13 cellular contexts compared by ENCODE assay signal in genomic region chr18:3384664-3385189, GRCh38.
DNase-seq lines count a peak whose midpoint lies in the region; ATAC-seq, FAIRE-seq and TF ChIP-seq lines count a peak whose summit lies in the region.
"Had no signal": no experiment of that assay in that cellular context is flagged by ENCODE, and none has a peak within 500 bp of the region (broad histone marks: within the 10 kb centered on the region; RNA-seq: fewer than 3 reads in every experiment).

No MANE protein-coding gene starts in this region.

- H3K27ac Mint-ChIP-seq in natural killer cell treated with Interleukin-12 subunit alpha and Interleukin-12 subunit beta and Interleukin-15 and Interleukin-18, amount 100 ng/mL, for 72 hours: no peak overlapping the region
- no peak overlapping the region for H3K27ac Mint-ChIP-seq in endothelial cell (ENCODE audit: unreplicated experiment)
- H3K27ac Mint-ChIP-seq: activated T-cell treated with anti-CD3 and anti-CD28 coated beads, Interleukin-2, amount 50 U/mL, for 72 hours; CD4-positive, CD25-positive, alpha-beta regulatory T cell had no signal

- BruUV-seq in HepG2 (replicated peaks; lab: Mats Ljungman, UMichigan): no TSS peak

- no peaks in the 10 kb centered on the region for H3K79me2 ChIP-seq in HepG2 (ENCODE audit: insufficient read depth, low read length)

- H3K9me3 ChIP-seq in HepG2 (ENCODE audit: low read length): 0 out of 2 replicates have a peak, but pooled peaks cover 4% of the 10 kb centered on the region

- H3K27me3 ChIP-seq in HepG2 (ENCODE audit: control insufficient read depth in 1 of 2, insufficient read depth in 2 of 2, low read length in 2 of 2): no peaks in the 10 kb centered on the region; a peak in 1 of 5 replicates

- H3K4me2 ChIP-seq in HepG2 (ENCODE audit: low read depth, low read length): peak overlapping the region; percentile 65

- TF ChIP-seq CTCF in HepG2 (CRISPR knock-in tag; IDR thresholded peaks at IDR 0.05) (no peak), endothelial cell (IDR thresholded peaks at IDR 0.05; ENCODE audit: unreplicated experiment) (no peak)

- intact Hi-C loops in HepG2 (cut with micrococcal nuclease; ENCODE audit: unreplicated experiment): no loop called here

- DNase-seq in HepG2 (ENCODE audit: low spot score) (peak; percentile 39), DMS79 treated with DMSO at 0.1 percent for 48 hours (lab: John Stamatoyannopoulos, UW) (no peak), ecto neural progenitor cell (ENCODE audit: low spot score) (no peak), endothelial cell (ENCODE audit: low spot score) (no peak)
- DNase-seq in natural killer cell treated with Interleukin-12 subunit alpha and Interleukin-12 subunit beta and Interleukin-15 and Interleukin-18, amount 100 ng/mL, for 72 hours (ENCODE audit: low spot score): no peak
- DNase-seq: activated CD4-positive, CD25-positive, alpha-beta regulatory T cell treated with anti-CD3 and anti-CD28 coated beads, Interleukin-2, amount 50 U/mL, for 72 hours; activated T-cell treated with anti-CD3 and anti-CD28 coated beads, Interleukin-2, amount 50 U/mL, for 72 hours; aorta; CD4-positive, CD25-positive, alpha-beta regulatory T cell; dermis blood vessel endothelial cell had no signal

- no peak overlapping the region for H3K27ac ChIP-seq in HepG2 (ENCODE audit: extremely low read length, insufficient read depth, low read length)

- H3K27me3 Mint-ChIP-seq in natural killer cell treated with Interleukin-12 subunit alpha and Interleukin-12 subunit beta and Interleukin-15 and Interleukin-18, amount 100 ng/mL, for 72 hours: peaks cover 4 to 8% of the 10 kb centered on the region in 2 donors
- no peaks in the 10 kb centered on the region for H3K27me3 Mint-ChIP-seq in endothelial cell (ENCODE audit: unreplicated experiment)

- peaks cover 0 to 2% of the 10 kb centered on the region in 2 donors for H3K4me1 Mint-ChIP-seq in natural killer cell treated with Interleukin-12 subunit alpha and Interleukin-12 subunit beta and Interleukin-15 and Interleukin-18, amount 100 ng/mL, for 72 hours (ENCODE audit: low read depth in 2 of 2)
- H3K4me1 Mint-ChIP-seq in endothelial cell (ENCODE audit: unreplicated experiment): no peaks in the 10 kb centered on the region
- H3K4me1 Mint-ChIP-seq: CD4-positive, CD25-positive, alpha-beta regulatory T cell had no signal

- WGBS in HepG2 (ENCODE audit: low lambda C conversion rate): 20% methylated on average over 9 of the region's 9 CpGs

- no peak for TF ChIP-seq RAD21 in HepG2 (CRISPR knock-in tag; IDR thresholded peaks at IDR 0.05)

- peaks cover 11% of the 10 kb centered on the region for H3K4me1 ChIP-seq in HepG2 (ENCODE audit: insufficient read depth, low read length)

- H3K36me3 ChIP-seq in HepG2 (replicated peaks in 1 of 2; ENCODE audit: control insufficient read depth in 1 of 2, insufficient read depth in 2 of 2, low read length in 2 of 2): no peaks in the 10 kb centered on the region

- H3K36me3 Mint-ChIP-seq in natural killer cell treated with Interleukin-12 subunit alpha and Interleukin-12 subunit beta and Interleukin-15 and Interleukin-18, amount 100 ng/mL, for 72 hours: no peaks in the 10 kb centered on the region
- no peaks in the 10 kb centered on the region for H3K36me3 Mint-ChIP-seq in endothelial cell (ENCODE audit: low read depth, unreplicated experiment)
- H3K36me3 Mint-ChIP-seq: CD4-positive, CD25-positive, alpha-beta regulatory T cell had no signal

- no peaks in the 10 kb centered on the region for H4K20me1 ChIP-seq in HepG2 (ENCODE audit: insufficient read depth, low read length)

- TF ChIP-seq EP300 in HepG2 (IDR thresholded peaks at IDR 0.05; ENCODE audit: low read depth in 2 of 2, low read length in 2 of 2): no peak
- no peak for TF ChIP-seq EP300 in HepG2 (CRISPR knock-in tag; IDR thresholded peaks at IDR 0.05; ENCODE audit: borderline replicate concordance)

- no peak overlapping the region for H3K4me3 Mint-ChIP-seq in natural killer cell treated with Interleukin-12 subunit alpha and Interleukin-12 subunit beta and Interleukin-15 and Interleukin-18, amount 100 ng/mL, for 72 hours
- H3K4me3 Mint-ChIP-seq in endothelial cell (ENCODE audit: unreplicated experiment): no peak overlapping the region
- H3K4me3 Mint-ChIP-seq: activated T-cell treated with anti-CD3 and anti-CD28 coated beads, Interleukin-2, amount 50 U/mL, for 72 hours had no signal

- ATAC-seq in GM18502 (IDR thresholded peaks at IDR 0.05; ENCODE audit: poor library complexity, unreplicated experiment) (peak; percentile 64), GM21529 (IDR thresholded peaks at IDR 0.05; ENCODE audit: unreplicated experiment) (peak; percentile 88), HG03520 (IDR thresholded peaks at IDR 0.05; ENCODE audit: unreplicated experiment) (peak; percentile 82), HepG2 (no peak)
- no peak for ATAC-seq in natural killer cell treated with Interleukin-12 subunit alpha and Interleukin-12 subunit beta and Interleukin-15 and Interleukin-18, amount 100 ng/mL, for 72 hours
- ATAC-seq: activated T-cell treated with anti-CD3 and anti-CD28 coated beads, Interleukin-2, amount 50 U/mL, for 72 hours had no signal

- H2AFZ ChIP-seq in HepG2 (ENCODE audit: low read length): no peak overlapping the region

- H3K9me3 Mint-ChIP-seq in natural killer cell treated with Interleukin-12 subunit alpha and Interleukin-12 subunit beta and Interleukin-15 and Interleukin-18, amount 100 ng/mL, for 72 hours: no peaks in the 10 kb centered on the region
- H3K9me3 Mint-ChIP-seq in endothelial cell (ENCODE audit: unreplicated experiment): no peaks in the 10 kb centered on the region

- FAIRE-seq in HepG2 (lab: Jason Lieb, UNC): no peak

- TF ChIP-seq POLR2A in HepG2 (IDR thresholded peaks at IDR 0.05; ENCODE audit: insufficient read depth in 1 of 2, low read depth in 2 of 2, low read length in 2 of 2): no peak

- POLR2A ChIA-PET in HepG2 (lab: Yijun Ruan, JAX): no interaction called here

- H3K9ac ChIP-seq in HepG2 (ENCODE audit: insufficient read depth, low read depth, low read length): no peak overlapping the region

- CTCF ChIA-PET in HepG2 (lab: Yijun Ruan, JAX; ENCODE audit: low intra/inter-chr PET ratio, low total read pairs): no interaction called here

- in situ Hi-C loops in HepG2 (cut with HindIII; ENCODE audit: extremely low pct_ligation_motif_present, low pct_unique_long_range_greater_than_20kb): loop anchor here (25.0 kb wide), 1 partner anchor 103 kb away; no protein-coding TSS in a partner anchor

- peak overlapping the region in 1 of 3 experiments; percentile 15; a peak in 2 of 6 replicates for H3K4me3 ChIP-seq in HepG2 (replicated peaks in 1 of 3; ENCODE audit: insufficient read depth in 1 of 3, low read depth in 2 of 3, low read length in 3 of 3)

TF ChIP-seq in HepG2, 621 proteins besides CTCF, POLR2A, EP300 and RAD21 (continues in another document):
- no peak for TF ChIP-seq KIAA2018 (CRISPR knock-in tag; IDR thresholded peaks at IDR 0.05; ENCODE audit: borderline replicate concordance)
- peak; percentile 88 for TF ChIP-seq NFE2L2 (IDR thresholded peaks at IDR 0.05; ENCODE audit: low read length)
- TF ChIP-seq PLRG1 (conservative IDR thresholded peaks at IDR 0.05): no peak

Comparison
In these comparisons a context has a peak if more than half of its experiments do, and no peak if none do; other contexts are left out.
1. ATAC-seq: peak in GM18502 (single experiment), GM21529 (single experiment) and HG03520 (single experiment); none in HepG2 (single experiment) and natural killer cell treated with Interleukin-12 subunit alpha and Interleukin-12 subunit beta and Interleukin-15 and Interleukin-18, amount 100 ng/mL, for 72 hours (0 of 2).